8 cellular contexts compared by ENCODE assay signal in genomic region chr17:35170968-35171771, GRCh38. TPM values are rescaled to one million over a fixed set of nuclear protein-coding genes. Genes with fewer than 3 reads are reported as not detected.
DNase-seq lines count a peak whose midpoint lies in the region; ATAC-seq lines count a peak whose summit lies in the region.

No MANE protein-coding gene starts in this region.

- H2AFZ ChIP-seq in ACC112 (ENCODE audit: low read length, unreplicated experiment) (peak overlapping the region; percentile 2), GM23248 (no peak overlapping the region)

- H3K4me3 ChIP-seq in ACC112 (ENCODE audit: low read depth, low read length): no peak overlapping the region
- no peak overlapping the region for H3K4me3 ChIP-seq in GM23248

- no peak overlapping the region for H3K4me2 ChIP-seq in GM23248 (ENCODE audit: unreplicated experiment)

- in situ Hi-C loops in GM23248 (cut with MboI): no loop called here

- DNase-seq in GM23248 (peak; percentile 59), glomerular endothelial cell (ENCODE audit: extremely low read depth, low read depth, low spot score) (peak; percentile 22), NCI-H2171 (lab: John Stamatoyannopoulos, UW) (no peak), KG1 (lab: John Stamatoyannopoulos, UW) (no peak), UCSD-AML1 (lab: John Stamatoyannopoulos, UW; ENCODE audit: unreplicated experiment) (no peak)
- DNase-seq in activated CD8-positive, alpha-beta memory T cell treated with anti-CD3 and anti-CD28 coated beads, Interleukin-2, amount 50 U/mL, for 4 hours: peak; percentile 32

- no peak for ATAC-seq in HG02623 (IDR thresholded peaks at IDR 0.05; ENCODE audit: unreplicated experiment)

- no peaks in the 10 kb centered on the region for H4K20me1 ChIP-seq in GM23248 (ENCODE audit: insufficient read depth)

- H3K9me2 ChIP-seq in GM23248 (ENCODE audit: insufficient read depth): no peaks in the 10 kb centered on the region

- H3K79me2 ChIP-seq in ACC112 (ENCODE audit: control insufficient read depth, insufficient read depth, low read length, unreplicated experiment) (no peaks in the 10 kb centered on the region), GM23248 (ENCODE audit: insufficient read depth) (no peaks in the 10 kb centered on the region)

- WGBS in GM23248 (ENCODE audit: low coverage in 1 of 2, low lambda C conversion rate in 2 of 2, missing lambda C conversion rate in 2 of 2), 2 experiments: 65 to 66% methylated on average over 17 to 18 of the region's 18 CpGs

- H3K4me1 ChIP-seq in ACC112 (ENCODE audit: control insufficient read depth, insufficient read depth, low read length, unreplicated experiment): peaks cover 5% of the 10 kb centered on the region
- peaks cover 8% of the 10 kb centered on the region for H3K4me1 ChIP-seq in GM23248 (ENCODE audit: insufficient read depth)

- H3F3A ChIP-seq in GM23248 (ENCODE audit: insufficient read depth): no peaks in the 10 kb centered on the region

- no peak overlapping the region for H3K9ac ChIP-seq in GM23248

- no peaks in the 10 kb centered on the region for H3K36me3 ChIP-seq in ACC112 (ENCODE audit: insufficient read depth, low read length)
- H3K36me3 ChIP-seq in GM23248 (ENCODE audit: low read depth): no peaks in the 10 kb centered on the region

- H3K27me3 ChIP-seq in ACC112 (ENCODE audit: insufficient read depth, low read length) (no peaks in the 10 kb centered on the region), GM23248 (replicated peaks; ENCODE audit: insufficient read depth) (no peaks in the 10 kb centered on the region)

- no peaks in the 10 kb centered on the region for H3K9me3 ChIP-seq in GM23248 (ENCODE audit: low read depth)

- no peak overlapping the region; the same call in 1 of the 2 replicates for H3K27ac ChIP-seq in ACC112 (ENCODE audit: low read depth, low read length)
- no peak overlapping the region for H3K27ac ChIP-seq in GM23248

RNA-seq across cellular contexts. Expression of gene SLC35G3, which starts 23.0 kb away (rescaled TPM):
- total RNA-seq in GM23248 (2014; rRNA removed; shearing (Covaris generic)): not detected in 2 replicates
- polyA plus RNA-seq in GM23248 (2016; fragmentation: Nextera tagmentation; extraction: Ambion mirVana): not detected in 2 replicates
- not detected in 2 replicates for total RNA-seq in glomerular endothelial cell

RNA-seq across cellular contexts. Expression of gene UNC45B, which starts 23.6 kb away (rescaled TPM):
- total RNA-seq in GM23248 (2014; rRNA removed; shearing (Covaris generic)): not detected in 2 replicates
- not detected in 2 replicates for polyA plus RNA-seq in GM23248 (2016; fragmentation: Nextera tagmentation; extraction: Ambion mirVana)
- 0.12 TPM in 1 of 2 replicates, not detected in the other for total RNA-seq in glomerular endothelial cell

RNA-seq across cellular contexts. Expression of gene NLE1, which starts 29.1 kb away (rescaled TPM):
- total RNA-seq in GM23248 (2014; rRNA removed; shearing (Covaris generic)): 16.7 and 18.5 TPM in 2 replicates
- polyA plus RNA-seq in GM23248 (2016; fragmentation: Nextera tagmentation; extraction: Ambion mirVana): 6.8 and 6.9 TPM in 2 replicates
- 11.8 and 20.7 TPM in 2 replicates for total RNA-seq in glomerular endothelial cell

RNA-seq across cellular contexts. Expression of gene FNDC8, which starts 49.8 kb away (rescaled TPM):
- not detected in 2 replicates for total RNA-seq in GM23248 (2014; rRNA removed; shearing (Covaris generic))
- not detected in 2 replicates for polyA plus RNA-seq in GM23248 (2016; fragmentation: Nextera tagmentation; extraction: Ambion mirVana)
- not detected in 2 replicates for total RNA-seq in glomerular endothelial cell

RNA-seq across cellular contexts. Expression of gene RAD51D, which starts 51.5 kb away (rescaled TPM):
- 2.8 and 9.9 TPM in 2 replicates for total RNA-seq in GM23248 (2014; rRNA removed; shearing (Covaris generic))
- polyA plus RNA-seq in GM23248 (2016; fragmentation: Nextera tagmentation; extraction: Ambion mirVana): 7.7 and 8.0 TPM in 2 replicates
- 9.5 and 15.9 TPM in 2 replicates for total RNA-seq in glomerular endothelial cell

Comparison
In these comparisons a context has a peak if more than half of its experiments do, and no peak if none do; other contexts are left out.
1. DNase-seq: peak in GM23248 (single experiment), activated CD8-positive, alpha-beta memory T cell treated with anti-CD3 and anti-CD28 coated beads, Interleukin-2, amount 50 U/mL, for 4 hours (single experiment) and glomerular endothelial cell (single experiment); none in NCI-H2171 (single experiment), KG1 (single experiment) and UCSD-AML1 (single experiment).